11 cellular contexts compared by ENCODE assay signal in the genomic region with DNA sequence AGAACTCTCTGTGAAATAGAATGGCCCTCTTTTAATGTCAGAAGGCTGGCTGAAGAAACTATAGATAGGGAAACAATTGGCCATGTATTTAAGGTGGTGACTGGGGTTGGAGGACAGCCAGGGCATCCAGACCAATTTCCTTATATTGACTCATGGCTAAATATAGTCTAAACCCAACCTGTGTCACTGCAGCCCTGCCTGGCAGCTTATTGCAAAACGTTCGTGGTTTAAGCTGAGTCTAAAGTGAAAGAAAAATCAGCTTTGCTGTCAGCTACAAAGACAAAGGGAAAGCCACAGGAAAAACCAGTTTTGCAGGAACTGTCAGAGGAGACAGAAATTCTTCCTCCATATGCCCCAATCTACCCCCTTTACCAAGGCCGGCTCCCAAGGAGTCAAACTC.
DNase-seq lines count a peak whose midpoint lies in the region; ATAC-seq and TF ChIP-seq lines count a peak whose summit lies in the region.
"Had no signal": no experiment of that assay in that cellular context is flagged by ENCODE, and none has a peak within 500 bp of the region (broad histone marks: within the 10 kb centered on the region; RNA-seq: fewer than 3 reads in every experiment).

No MANE protein-coding gene starts in this region.

- H4K20me1 ChIP-seq in HCT116 (ENCODE audit: insufficient read depth), result no peaks in the 10 kb centered on the region

- TF ChIP-seq RAD21 in HCT116 (IDR thresholded peaks at IDR 0.05; ENCODE audit: low read depth), result no peak

- H3K27ac ChIP-seq in HCT116 (ENCODE audit: low read depth, low read length) (no peak overlapping the region), brain microvascular endothelial cell (no peak overlapping the region)
- H3K27ac ChIP-seq: SJSA1, vagina had no signal

- H3K4me1 ChIP-seq in HCT116 (ENCODE audit: control insufficient read depth in 1 of 2, insufficient read depth in 2 of 2, low read length in 2 of 2), result peaks cover 0 to 7% of the 10 kb centered on the region in 2 experiments; a peak in 1 of 4 replicates
- H3K4me1 ChIP-seq: SJSA1, vagina had no signal

- POLR2A ChIA-PET in HCT116 (lab: Charles Lee), result no interaction called here

- no peak overlapping the region for H2AFZ ChIP-seq in HCT116 (ENCODE audit: low read depth, low read length, poor library complexity, severe bottlenecking)

- peaks cover 10 to 16% of the 10 kb centered on the region in 2 experiments; a peak in 2 of 4 replicates for H3K9me3 ChIP-seq in HCT116 (ENCODE audit: control insufficient read depth in 1 of 2, insufficient read depth in 1 of 2, low read depth in 1 of 2, low read length in 2 of 2)
- H3K9me3 ChIP-seq: vagina had no signal

- H3K36me3 Mint-ChIP-seq in activated naive CD4-positive, alpha-beta T cell treated with anti-CD3 and anti-CD28 coated beads for 36 hours (ENCODE audit: low read depth), result peaks cover 5% of the 10 kb centered on the region

- no peaks in the 10 kb centered on the region for H3K27me3 Mint-ChIP-seq in activated naive CD4-positive, alpha-beta T cell treated with anti-CD3 and anti-CD28 coated beads for 36 hours (ENCODE audit: low read depth)

- CTCF ChIA-PET in HCT116 (lab: Charles Lee), result no interaction called here
- CTCF ChIA-PET in activated naive CD4-positive, alpha-beta T cell treated with anti-CD3 and anti-CD28 coated beads for 36 hours (lab: Charles Lee), result no interaction called here

- no peak overlapping the region for H3K4me3 Mint-ChIP-seq in activated naive CD4-positive, alpha-beta T cell treated with anti-CD3 and anti-CD28 coated beads for 36 hours

- no peak overlapping the region for H3K27ac Mint-ChIP-seq in activated naive CD4-positive, alpha-beta T cell treated with anti-CD3 and anti-CD28 coated beads for 36 hours

- intact Hi-C loops in HCT116 (cut with micrococcal nuclease), result no loop called here
- intact Hi-C loops in activated naive CD4-positive, alpha-beta T cell treated with anti-CD3 and anti-CD28 coated beads for 36 hours (cut with micrococcal nuclease), result no loop called here

- H3K79me2 ChIP-seq in HCT116 (ENCODE audit: insufficient read depth, low read length), result no peaks in the 10 kb centered on the region

- no TSS peak for BruUV-seq in HCT116 (replicated peaks; lab: Mats Ljungman, UMichigan)

- H3K4me3 ChIP-seq in HCT116 (replicated peaks in 1 of 2; ENCODE audit: low read depth in 1 of 2, low read length in 2 of 2), result no peak overlapping the region
- H3K4me3 ChIP-seq in brain microvascular endothelial cell (ENCODE audit: low read depth, low read length), result peak overlapping the region; percentile 15
- no peak overlapping the region for H3K4me3 ChIP-seq in retinal pigment epithelial cell (ENCODE audit: low read length)
- H3K4me3 ChIP-seq: SJSA1, vagina had no signal

- DNase-seq in HCT116 (ENCODE audit: low read depth, low spot score) (peak; percentile 18), NCI-H226 (peak; percentile 8), brain microvascular endothelial cell (peak; percentile 42), retinal pigment epithelial cell (ENCODE audit: low read depth) (peak; percentile 25), NCI-H2196 (lab: John Stamatoyannopoulos, UW; ENCODE audit: unreplicated experiment) (no peak), SHP77 treated with DMSO at 0.1 percent for 48 hours (lab: John Stamatoyannopoulos, UW) (no peak)
- no peak for DNase-seq in activated naive CD4-positive, alpha-beta T cell treated with anti-CD3 and anti-CD28 coated beads for 36 hours
- DNase-seq: activated naive CD4-positive, alpha-beta T cell treated with Interleukin-2 at 50 U/mL for 16 hours; NCI-H1436 treated with DMSO at 0.1 percent for 48 hours had no signal

- TF ChIP-seq POLR2A in HCT116 (IDR thresholded peaks at IDR 0.05; ENCODE audit: borderline replicate concordance, extremely low read depth, insufficient read depth, insufficient read length), result no peak

- H3K9ac ChIP-seq in HCT116 (ENCODE audit: low read length), result no peak overlapping the region

- H3K27me3 ChIP-seq in HCT116 (ENCODE audit: insufficient read depth, low read length) (no peaks in the 10 kb centered on the region), brain microvascular endothelial cell (replicated peaks) (no peaks in the 10 kb centered on the region)
- H3K27me3 ChIP-seq: SJSA1, vagina had no signal

- no peaks in the 10 kb centered on the region for H3K4me1 Mint-ChIP-seq in activated naive CD4-positive, alpha-beta T cell treated with anti-CD3 and anti-CD28 coated beads for 36 hours (ENCODE audit: low read depth)

- peak overlapping the region; percentile 17; the same call in 1 of the 2 replicates for H3K4me2 ChIP-seq in HCT116 (ENCODE audit: low read length)

- peaks cover 35% of the 10 kb centered on the region for H3K9me3 Mint-ChIP-seq in activated naive CD4-positive, alpha-beta T cell treated with anti-CD3 and anti-CD28 coated beads for 36 hours

- no peak for ATAC-seq in HCT116

- no peaks in the 10 kb centered on the region for H3K36me3 ChIP-seq in HCT116 (ENCODE audit: control insufficient read depth in 1 of 2, insufficient read depth in 2 of 2, low read length in 2 of 2)
- no peaks in the 10 kb centered on the region for H3K36me3 ChIP-seq in brain microvascular endothelial cell (replicated peaks)
- H3K36me3 ChIP-seq: SJSA1, vagina had no signal

- RAD21 ChIA-PET in HCT116 (lab: Charles Lee; ENCODE audit: low non-redundant PET in 1 of 2, low total read pairs in 2 of 2, uncharacterized antibody in 2 of 2, unreplicated experiment in 2 of 2), result no interaction called here

- in situ Hi-C loops in brain microvascular endothelial cell (cut with HindIII; ENCODE audit: low pct_ligation_motif_present, low sequenced_read_pairs), result no loop called here

- no peak for TF ChIP-seq CTCF in HCT116 (IDR thresholded peaks at IDR 0.05 in 2 of 3, conservative IDR thresholded peaks at IDR 0.05 in 1 of 3; ENCODE audit: borderline replicate concordance in 1 of 3, insufficient read depth in 1 of 3, low read depth in 2 of 3, low read length in 2 of 3)
- no peak for TF ChIP-seq CTCF in brain microvascular endothelial cell (IDR thresholded peaks at IDR 0.05; ENCODE audit: low read depth, low read length, missing control alignments)
- no peak for TF ChIP-seq CTCF in retinal pigment epithelial cell (conservative IDR thresholded peaks at IDR 0.05; ENCODE audit: low read depth, low read length)

- H3K9me2 ChIP-seq in HCT116 (ENCODE audit: insufficient read depth), result no peaks in the 10 kb centered on the region

TF ChIP-seq in HCT116, 20 proteins besides CTCF, POLR2A, EP300 and RAD21:
- no peak for TF ChIP-seq ZFX (IDR thresholded peaks at IDR 0.05)
- no peak for TF ChIP-seq TCF7L2 (IDR thresholded peaks at IDR 0.05; ENCODE audit: borderline replicate concordance, extremely low read depth, insufficient read depth, insufficient read length)
- TF ChIP-seq SP1 (IDR thresholded peaks at IDR 0.05; ENCODE audit: low read depth), result peak; percentile 47
- TF ChIP-seq, protein P1, sequence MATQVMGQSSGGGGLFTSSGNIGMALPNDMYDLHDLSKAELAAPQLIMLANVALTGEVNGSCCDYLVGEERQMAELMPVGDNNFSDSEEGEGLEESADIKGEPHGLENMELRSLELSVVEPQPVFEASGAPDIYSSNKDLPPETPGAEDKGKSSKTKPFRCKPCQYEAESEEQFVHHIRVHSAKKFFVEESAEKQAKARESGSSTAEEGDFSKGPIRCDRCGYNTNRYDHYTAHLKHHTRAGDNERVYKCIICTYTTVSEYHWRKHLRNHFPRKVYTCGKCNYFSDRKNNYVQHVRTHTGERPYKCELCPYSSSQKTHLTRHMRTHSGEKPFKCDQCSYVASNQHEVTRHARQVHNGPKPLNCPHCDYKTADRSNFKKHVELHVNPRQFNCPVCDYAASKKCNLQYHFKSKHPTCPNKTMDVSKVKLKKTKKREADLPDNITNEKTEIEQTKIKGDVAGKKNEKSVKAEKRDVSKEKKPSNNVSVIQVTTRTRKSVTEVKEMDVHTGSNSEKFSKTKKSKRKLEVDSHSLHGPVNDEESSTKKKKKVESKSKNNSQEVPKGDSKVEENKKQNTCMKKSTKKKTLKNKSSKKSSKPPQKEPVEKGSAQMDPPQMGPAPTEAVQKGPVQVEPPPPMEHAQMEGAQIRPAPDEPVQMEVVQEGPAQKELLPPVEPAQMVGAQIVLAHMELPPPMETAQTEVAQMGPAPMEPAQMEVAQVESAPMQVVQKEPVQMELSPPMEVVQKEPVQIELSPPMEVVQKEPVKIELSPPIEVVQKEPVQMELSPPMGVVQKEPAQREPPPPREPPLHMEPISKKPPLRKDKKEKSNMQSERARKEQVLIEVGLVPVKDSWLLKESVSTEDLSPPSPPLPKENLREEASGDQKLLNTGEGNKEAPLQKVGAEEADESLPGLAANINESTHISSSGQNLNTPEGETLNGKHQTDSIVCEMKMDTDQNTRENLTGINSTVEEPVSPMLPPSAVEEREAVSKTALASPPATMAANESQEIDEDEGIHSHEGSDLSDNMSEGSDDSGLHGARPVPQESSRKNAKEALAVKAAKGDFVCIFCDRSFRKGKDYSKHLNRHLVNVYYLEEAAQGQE (IDR thresholded peaks at IDR 0.05; ENCODE audit: low read depth), result no peak
- TF ChIP-seq CEBPB (IDR thresholded peaks at IDR 0.05; ENCODE audit: low read depth), result peak; percentile 83
- TF ChIP-seq ELF1 (IDR thresholded peaks at IDR 0.05; ENCODE audit: borderline replicate concordance, low read depth), result no peak
- 0 out of 2 replicates have a peak, but pooled peaks have one; percentile 24 for TF ChIP-seq JUND (IDR thresholded peaks at IDR 0.05)
- TF ChIP-seq SIN3A (IDR thresholded peaks at IDR 0.05; ENCODE audit: low read depth), result no peak
- TF ChIP-seq SRF (IDR thresholded peaks at IDR 0.05; ENCODE audit: low read depth), result 0 out of 2 replicates have a peak, but pooled peaks have one; percentile 26
- TF ChIP-seq CBX3 (IDR thresholded peaks at IDR 0.05; ENCODE audit: low read depth), result 0 out of 2 replicates have a peak, but pooled peaks have one; percentile 34
TF ChIP-seq in HCT116: peak in this region for 5.

Comparison
In these comparisons a context has a peak if more than half of its experiments do, and no peak if none do; other contexts are left out.
1. DNase-seq: peak in HCT116 (single experiment), NCI-H226 (single experiment), brain microvascular endothelial cell (single experiment) and retinal pigment epithelial cell (single experiment); none in activated naive CD4-positive, alpha-beta T cell treated with anti-CD3 and anti-CD28 coated beads for 36 hours (single experiment), NCI-H2196 (single experiment) and SHP77 treated with DMSO at 0.1 percent for 48 hours (single experiment).